Comparison of ENCODE assay signal across 7 cellular contexts in the genomic region with DNA sequence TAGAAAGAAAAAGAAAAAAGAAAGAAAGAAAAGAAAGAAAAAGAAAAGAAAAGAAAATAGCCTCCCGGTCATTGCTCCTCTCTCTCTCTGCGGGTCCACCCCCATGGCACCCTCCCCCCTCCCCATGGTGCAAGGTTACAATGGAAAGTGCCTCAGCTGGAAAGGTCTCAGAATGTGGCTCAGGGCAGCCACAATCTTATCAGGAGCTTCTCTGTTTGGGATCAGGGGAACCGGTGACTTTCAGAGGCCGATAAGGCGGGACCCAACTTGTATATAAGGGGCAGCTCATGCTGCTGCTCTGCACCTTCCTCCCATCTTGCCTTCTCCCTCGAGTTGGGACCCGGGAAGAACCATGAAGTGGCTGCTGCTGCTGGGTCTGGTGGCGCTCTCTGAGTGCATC. TPM values are rescaled to one million over a fixed set of nuclear protein-coding genes. Genes with fewer than 3 reads are reported as not detected.
"Had no signal": no experiment of that assay in that cellular context is flagged by ENCODE, and none has a peak within 500 bp of the region (broad histone marks: within the 10 kb centered on the region; RNA-seq: fewer than 3 reads in every experiment).

A gene (plus strand): TSS at position 301 of the 400 bp plus-strand sequence. CDS start 52 bp downstream, at position 353.

RNA-seq across cellular contexts. Expression of the gene that starts here (rescaled TPM):
- total RNA-seq: MCF 10A, NCI-H460, OCI-LY7, PC-9, RPMI7951, SJCRH30, SK-MEL-5 had no signal
